ENCODE assay signal across 24 cellular contexts in genomic region chr22:26916236-26916635, GRCh38.
"Had no signal": no experiment of that assay in that cellular context is flagged by ENCODE, and none has a peak within 500 bp of the region (broad histone marks: within the 10 kb centered on the region; RNA-seq: fewer than 3 reads in every experiment).

No MANE protein-coding gene starts in this region.

- FAIRE-seq: small intestine had no signal

- H3K4me3 ChIP-seq: neural progenitor cell, ovary, psoas muscle, right lobe of liver, sigmoid colon, stomach, thoracic aorta, thyroid gland, tibial nerve, upper lobe of left lung, vagina had no signal

- H3K36me3 ChIP-seq: neural progenitor cell, ovary, right lobe of liver, sigmoid colon, stomach, thoracic aorta, thyroid gland, tibial nerve, upper lobe of left lung, vagina had no signal

- H3K27me3 ChIP-seq: neural progenitor cell, ovary, right lobe of liver, thyroid gland, upper lobe of left lung had no signal

- H3K27ac ChIP-seq: neural progenitor cell, ovary, parathyroid adenoma, psoas muscle, right lobe of liver, sigmoid colon, stomach, thoracic aorta, thyroid gland, tibial nerve, upper lobe of left lung, vagina had no signal

- ATAC-seq: psoas muscle; right cardiac atrium; right lobe of liver; stimulated activated effector memory CD8-positive, alpha-beta T cell treated with anti-CD3 and anti-CD28 coated beads, Interleukin-12 subunit alpha, Interleukin-12 subunit beta, amount 100 ng/mL, for 72 hours; stimulated activated naive B cell treated with anti-CD40 and anti-IgM and Interleukin-4, amounts not matched to agents 10 μg/mL and 1 μg/mL and 100 μg/mL, for 72 hours had no signal

- DNase-seq: occipital lobe; ovary; posterior cingulate gyrus; psoas muscle; right cardiac atrium; right lobe of liver; sigmoid colon; small intestine; stimulated activated CD4-positive, alpha-beta T cell treated with anti-CD3 and anti-CD28 coated beads, Interleukin-15, amount 100 ng/mL, for 24 hours; stimulated activated CD4-positive, alpha-beta T cell treated with anti-CD3 and anti-CD28 coated beads, Interleukin-2, amount 100 ng/mL, for 24 hours; stimulated activated CD4-positive, alpha-beta T cell treated with anti-CD3 and anti-CD28 coated beads, Interleukin-2, amount 100 ng/mL, for 48 hours; stimulated activated CD4-positive, alpha-beta T cell treated with anti-CD3 and anti-CD28 coated beads, Interleukin-4, amount 100 ng/mL, for 24 hours; stimulated activated naive B cell treated with anti-CD40 and anti-IgM and Interleukin-4, amounts not matched to agents 10 μg/mL and 1 μg/mL and 100 μg/mL, for 72 hours; stimulated activated naive CD4-positive, alpha-beta T cell treated with Interleukin-2 at 50 U/mL for 16 hours; stomach; thyroid gland; trophoblast cell; upper lobe of left lung had no signal

- H3K4me1 ChIP-seq: parathyroid adenoma, psoas muscle, right lobe of liver, sigmoid colon, stomach, thyroid gland, tibial nerve, upper lobe of left lung, vagina had no signal
